8 cellular contexts compared by ENCODE assay signal in genomic region chr5:176067948-176068347, GRCh38.
DNase-seq lines count a peak whose midpoint lies in the region; ATAC-seq and TF ChIP-seq lines count a peak whose summit lies in the region.
"Not testable (repeated sequence)": the region's sequence is repeated elsewhere in the genome, so short reads cannot be mapped to it uniquely, and the experiment has no call there.

No MANE protein-coding gene starts in this region.

- ATAC-seq in CD8-positive, alpha-beta T cell: not testable (repeated sequence)
- ATAC-seq in activated CD4-positive, CD25-positive, alpha-beta regulatory T cell treated with anti-CD3 and anti-CD28 coated beads, Interleukin-2, amount 50 U/mL, for 24 hours: peak; percentile 45 to 61
- ATAC-seq in activated CD8-positive, alpha-beta T cell treated with anti-CD3 and anti-CD28 coated beads for 36 hours: peak; percentile 51

- not testable (repeated sequence) for H3K4me1 ChIP-seq in CD8-positive, alpha-beta T cell (ENCODE audit: insufficient read depth, low read length)

- H3K27me3 Mint-ChIP-seq in CD8-positive, alpha-beta T cell (ENCODE audit: low read depth); activated CD8-positive, alpha-beta T cell treated with anti-CD3 and anti-CD28 coated beads for 36 hours; activated naive CD4-positive, alpha-beta T cell treated with anti-CD3 and anti-CD28 coated beads for 36 hours (ENCODE audit: low read depth); activated naive CD8-positive, alpha-beta T cell treated with anti-CD3 and anti-CD28 coated beads for 36 hours; stimulated activated naive CD8-positive, alpha-beta T cell treated with anti-CD3 and anti-CD28 coated beads, Interleukin-15, Interleukin-2, amounts not matched to agents 100 ng/mL and 50 ng/mL, for 24 hours: not testable (repeated sequence)

- not testable (repeated sequence) for H3K9me3 ChIP-seq in CD8-positive, alpha-beta T cell (ENCODE audit: low read length)

- H3K9me3 Mint-ChIP-seq in CD8-positive, alpha-beta T cell; activated CD8-positive, alpha-beta T cell treated with anti-CD3 and anti-CD28 coated beads for 36 hours; activated naive CD4-positive, alpha-beta T cell treated with anti-CD3 and anti-CD28 coated beads for 36 hours; activated naive CD8-positive, alpha-beta T cell treated with anti-CD3 and anti-CD28 coated beads for 36 hours; stimulated activated naive CD8-positive, alpha-beta T cell treated with anti-CD3 and anti-CD28 coated beads, Interleukin-15, Interleukin-2, amounts not matched to agents 100 ng/mL and 50 ng/mL, for 24 hours: not testable (repeated sequence)

- not testable (repeated sequence) for H3K36me3 ChIP-seq in CD8-positive, alpha-beta T cell (ENCODE audit: insufficient read depth, low read length)

- not testable (repeated sequence) for H3K4me1 Mint-ChIP-seq in CD8-positive, alpha-beta T cell (ENCODE audit: low read depth); activated naive CD4-positive, alpha-beta T cell treated with anti-CD3 and anti-CD28 coated beads for 36 hours (ENCODE audit: low read depth); activated naive CD8-positive, alpha-beta T cell treated with anti-CD3 and anti-CD28 coated beads for 36 hours
- peaks cover 14% of the 10 kb centered on the region for H3K4me1 Mint-ChIP-seq in activated CD8-positive, alpha-beta T cell treated with anti-CD3 and anti-CD28 coated beads for 36 hours (ENCODE audit: low read depth)
- peaks cover 18% of the 10 kb centered on the region for H3K4me1 Mint-ChIP-seq in stimulated activated naive CD8-positive, alpha-beta T cell treated with anti-CD3 and anti-CD28 coated beads, Interleukin-15, Interleukin-2, amounts not matched to agents 100 ng/mL and 50 ng/mL, for 24 hours (ENCODE audit: low read depth)

- not testable (repeated sequence) for H3K27me3 ChIP-seq in CD8-positive, alpha-beta T cell (ENCODE audit: insufficient read depth, low read length)

- TF ChIP-seq CTCF in CD8-positive, alpha-beta T cell (IDR thresholded peaks at IDR 0.05); activated CD8-positive, alpha-beta T cell treated with anti-CD3 and anti-CD28 coated beads for 36 hours (IDR thresholded peaks at IDR 0.05); epithelial cell of esophagus (IDR thresholded peaks at IDR 0.05; ENCODE audit: insufficient read depth, low read depth, low read length, missing control alignments): not testable (repeated sequence)

- H3K27ac Mint-ChIP-seq in CD8-positive, alpha-beta T cell: peak overlapping the region; percentile 55
- not testable (repeated sequence) for H3K27ac Mint-ChIP-seq in activated CD8-positive, alpha-beta T cell treated with anti-CD3 and anti-CD28 coated beads for 36 hours
- H3K27ac Mint-ChIP-seq in activated naive CD4-positive, alpha-beta T cell treated with anti-CD3 and anti-CD28 coated beads for 36 hours: peak overlapping the region; percentile 36
- peak overlapping the region; percentile 30 for H3K27ac Mint-ChIP-seq in activated naive CD8-positive, alpha-beta T cell treated with anti-CD3 and anti-CD28 coated beads for 36 hours
- peak overlapping the region; percentile 66 for H3K27ac Mint-ChIP-seq in stimulated activated naive CD8-positive, alpha-beta T cell treated with anti-CD3 and anti-CD28 coated beads, Interleukin-15, Interleukin-2, amounts not matched to agents 100 ng/mL and 50 ng/mL, for 24 hours

- H3K4me3 Mint-ChIP-seq in CD8-positive, alpha-beta T cell; activated CD8-positive, alpha-beta T cell treated with anti-CD3 and anti-CD28 coated beads for 36 hours; activated naive CD4-positive, alpha-beta T cell treated with anti-CD3 and anti-CD28 coated beads for 36 hours; activated naive CD8-positive, alpha-beta T cell treated with anti-CD3 and anti-CD28 coated beads for 36 hours; stimulated activated naive CD8-positive, alpha-beta T cell treated with anti-CD3 and anti-CD28 coated beads, Interleukin-15, Interleukin-2, amounts not matched to agents 100 ng/mL and 50 ng/mL, for 24 hours: not testable (repeated sequence)

- DNase-seq in CD8-positive, alpha-beta T cell; activated naive CD8-positive, alpha-beta T cell treated with anti-CD3 and anti-CD28 coated beads for 36 hours: not testable (repeated sequence)
- DNase-seq in activated CD8-positive, alpha-beta T cell treated with anti-CD3 and anti-CD28 coated beads for 36 hours: peak; percentile 19
- peak; percentile 50 for DNase-seq in activated naive CD4-positive, alpha-beta T cell treated with anti-CD3 and anti-CD28 coated beads for 36 hours
- DNase-seq in epithelial cell of esophagus (ENCODE audit: low read depth) (peak; percentile 23), posterior vena cava (ENCODE audit: low spot score) (peak; percentile 30)

- POLR2A ChIA-PET in CD8-positive, alpha-beta T cell (lab: Charles Lee); activated CD8-positive, alpha-beta T cell treated with anti-CD3 and anti-CD28 coated beads for 36 hours (lab: Charles Lee): not testable (repeated sequence)

- CTCF ChIA-PET in CD8-positive, alpha-beta T cell (lab: Charles Lee); activated CD8-positive, alpha-beta T cell treated with anti-CD3 and anti-CD28 coated beads for 36 hours (lab: Charles Lee); activated naive CD4-positive, alpha-beta T cell treated with anti-CD3 and anti-CD28 coated beads for 36 hours (lab: Charles Lee): not testable (repeated sequence)

- not testable (repeated sequence) for H3K36me3 Mint-ChIP-seq in CD8-positive, alpha-beta T cell; activated CD8-positive, alpha-beta T cell treated with anti-CD3 and anti-CD28 coated beads for 36 hours (ENCODE audit: low read depth); activated naive CD4-positive, alpha-beta T cell treated with anti-CD3 and anti-CD28 coated beads for 36 hours (ENCODE audit: low read depth); activated naive CD8-positive, alpha-beta T cell treated with anti-CD3 and anti-CD28 coated beads for 36 hours; stimulated activated naive CD8-positive, alpha-beta T cell treated with anti-CD3 and anti-CD28 coated beads, Interleukin-15, Interleukin-2, amounts not matched to agents 100 ng/mL and 50 ng/mL, for 24 hours (ENCODE audit: low read depth)

- not testable (repeated sequence) for H3K4me3 ChIP-seq in CD8-positive, alpha-beta T cell (ENCODE audit: low read depth, low read length); epithelial cell of esophagus (ENCODE audit: low read length)

- intact Hi-C loops in CD8-positive, alpha-beta T cell (cut with DNase I, micrococcal nuclease); activated CD8-positive, alpha-beta T cell treated with anti-CD3 and anti-CD28 coated beads for 36 hours (cut with micrococcal nuclease); activated naive CD4-positive, alpha-beta T cell treated with anti-CD3 and anti-CD28 coated beads for 36 hours (cut with micrococcal nuclease); posterior vena cava (cut with DNase I): not testable (repeated sequence)

- H3K27ac ChIP-seq in CD8-positive, alpha-beta T cell (ENCODE audit: low read depth, low read length): not testable (repeated sequence)
